ENCODE assay signal across 12 cellular contexts in genomic region chr13:76129305-76130040, GRCh38.
"Had no signal": no experiment of that assay in that cellular context is flagged by ENCODE, and none has a peak within 500 bp of the region (broad histone marks: within the 10 kb centered on the region; RNA-seq: fewer than 3 reads in every experiment).

No MANE protein-coding gene starts in this region.

- H3K27me3 ChIP-seq: colonic mucosa had no signal

- H3K36me3 ChIP-seq: colonic mucosa had no signal

- H3K4me3 ChIP-seq: colonic mucosa, skin epidermis had no signal

- H3K4me1 ChIP-seq: colonic mucosa had no signal

- DNase-seq: activated CD4-positive, alpha-beta memory T cell treated with anti-CD3 and anti-CD28 coated beads, Interleukin-2, amount 10 ng/mL, durations not matched to agents 7 days and 5 days; activated CD4-positive, alpha-beta T cell treated with anti-CD3 and anti-CD28 coated beads for 4 hours; activated T-cell treated with anti-CD3 and anti-CD28 coated beads, Interleukin-2, amount 50 U/mL, for 24 hours; caudate nucleus; colonic mucosa; effector memory CD8-positive, alpha-beta T cell; naive thymus-derived CD4-positive, alpha-beta T cell; stimulated activated CD4-positive, alpha-beta T cell treated with anti-CD3 and anti-CD28 coated beads, Interleukin-4, amount 100 ng/mL, for 24 hours; stimulated activated naive CD4-positive, alpha-beta T cell treated with Interleukin-2 at 50 U/mL for 16 hours; substantia nigra; T-helper 17 cell had no signal

- H3K9me3 ChIP-seq: colonic mucosa had no signal
